ENCODE assay signal across 18 cellular contexts in the genomic region with DNA sequence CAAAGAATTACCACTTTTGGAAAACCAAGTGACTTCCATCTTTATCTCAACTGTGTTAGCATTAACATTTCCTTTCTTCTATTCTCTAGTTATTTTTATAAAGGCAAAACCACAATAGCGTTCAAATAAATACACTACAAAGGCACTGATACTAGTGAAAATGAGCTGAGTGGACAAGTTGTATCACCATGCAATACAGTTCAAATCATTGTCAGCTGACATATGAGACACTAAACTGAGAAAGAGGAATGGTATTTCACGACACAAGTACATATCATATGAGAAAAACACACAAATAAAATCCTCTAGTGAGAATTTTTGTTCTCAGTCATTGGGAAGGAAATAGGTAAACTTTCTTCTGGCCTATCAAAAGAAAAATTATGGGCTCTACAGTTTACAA. TPM values are rescaled to one million over a fixed set of nuclear protein-coding genes. Genes with fewer than 3 reads are reported as not detected.
DNase-seq lines count a peak whose midpoint lies in the region; ATAC-seq, FAIRE-seq and TF ChIP-seq lines count a peak whose summit lies in the region.
"Had no signal": no experiment of that assay in that cellular context is flagged by ENCODE, and none has a peak within 500 bp of the region (broad histone marks: within the 10 kb centered on the region; RNA-seq: fewer than 3 reads in every experiment).

No MANE protein-coding gene starts in this region.

- no peak overlapping the region for H3K4me2 ChIP-seq in astrocyte (ENCODE audit: low read length)

- H3K36me3 ChIP-seq in astrocyte (ENCODE audit: insufficient read depth, low read length) (no peaks in the 10 kb centered on the region), gastrocnemius medialis (no peaks in the 10 kb centered on the region), stomach (no peaks in the 10 kb centered on the region), gastroesophageal sphincter (no peaks in the 10 kb centered on the region)

- peaks cover 99% of the 10 kb centered on the region for H3K79me2 ChIP-seq in astrocyte (ENCODE audit: insufficient read depth, low read length)

- H3K4me3 Mint-ChIP-seq in astrocyte (ENCODE audit: unreplicated experiment): peak overlapping the region; percentile 45
- H3K4me3 Mint-ChIP-seq: activated CD4-positive, alpha-beta T cell treated with anti-CD3 and anti-CD28 coated beads, Interleukin-2, amount 10 ng/mL, durations not matched to agents 7 days and 5 days; activated naive CD4-positive, alpha-beta T cell treated with anti-CD3 and anti-CD28 coated beads, Interleukin-2, amount 50 U/mL, for 24 hours; effector memory CD8-positive, alpha-beta T cell; memory B cell had no signal

- H3K27me3 Mint-ChIP-seq in astrocyte (ENCODE audit: low read depth, unreplicated experiment): no peaks in the 10 kb centered on the region

- TF ChIP-seq POLR2A in gastrocnemius medialis (IDR thresholded peaks at IDR 0.05) (no peak), stomach (IDR thresholded peaks at IDR 0.05) (no peak), gastroesophageal sphincter (IDR thresholded peaks at IDR 0.05) (no peak)

- TF ChIP-seq EP300 in stomach (IDR thresholded peaks at IDR 0.05): no peak
- TF ChIP-seq EP300 in gastroesophageal sphincter (IDR thresholded peaks at IDR 0.05): no peak

- 38 to 76% (median 45%) methylated on average over 2 of the region's 2 CpGs for WGBS in stomach, 5 donors
- 64 to 79% methylated on average over 2 of the region's 2 CpGs for WGBS in gastroesophageal sphincter (ENCODE audit: low coverage in 1 of 2), 2 donors

- H3K4me1 Mint-ChIP-seq in astrocyte (ENCODE audit: low read depth, unreplicated experiment): peaks cover 75% of the 10 kb centered on the region
- H3K4me1 Mint-ChIP-seq: activated CD4-positive, alpha-beta T cell treated with anti-CD3 and anti-CD28 coated beads, Interleukin-2, amount 10 ng/mL, durations not matched to agents 7 days and 5 days; activated naive CD4-positive, alpha-beta T cell treated with anti-CD3 and anti-CD28 coated beads, Interleukin-2, amount 50 U/mL, for 24 hours; memory B cell had no signal

- H4K20me1 ChIP-seq in astrocyte (ENCODE audit: insufficient read depth, low read length): peaks cover 94% of the 10 kb centered on the region

- H3K36me3 Mint-ChIP-seq in astrocyte (ENCODE audit: low read depth, unreplicated experiment): peaks cover 13% of the 10 kb centered on the region
- H3K36me3 Mint-ChIP-seq: activated naive CD4-positive, alpha-beta T cell treated with anti-CD3 and anti-CD28 coated beads, Interleukin-2, amount 50 U/mL, for 24 hours had no signal

- intact Hi-C loops in gastrocnemius medialis (cut with DNase I; ENCODE audit: low total_unique reads) (no loop called here), stomach (cut with DNase I; ENCODE audit: low total_unique reads) (no loop called here)

- H3K9me3 ChIP-seq in astrocyte (ENCODE audit: insufficient read depth, low read depth, low read length) (no peaks in the 10 kb centered on the region), gastrocnemius medialis (no peaks in the 10 kb centered on the region), stomach (no peaks in the 10 kb centered on the region), gastroesophageal sphincter (no peaks in the 10 kb centered on the region)
- H3K9me3 ChIP-seq: HAP-1 had no signal

- no peaks in the 10 kb centered on the region for H3K27me3 ChIP-seq in astrocyte (ENCODE audit: insufficient read depth, low read length)
- H3K27me3 ChIP-seq in gastrocnemius medialis: no peaks in the 10 kb centered on the region
- no peaks in the 10 kb centered on the region for H3K27me3 ChIP-seq in stomach
- H3K27me3 ChIP-seq in gastroesophageal sphincter: no peaks in the 10 kb centered on the region

- H3K27ac ChIP-seq in astrocyte (ENCODE audit: low read depth, low read length): peak overlapping the region; percentile 27
- H3K27ac ChIP-seq in gastrocnemius medialis: peak overlapping the region; percentile 1 to 17 (median 10)
- H3K27ac ChIP-seq in stomach: peak overlapping the region in 2 of 5 donors; percentile 41 to 60
- no peak overlapping the region for H3K27ac ChIP-seq in gastroesophageal sphincter

- FAIRE-seq in astrocyte (lab: Jason Lieb, UNC): peak; percentile 52

- H3K27ac Mint-ChIP-seq in astrocyte (ENCODE audit: unreplicated experiment): peak overlapping the region; percentile 83
- H3K27ac Mint-ChIP-seq: activated CD4-positive, alpha-beta T cell treated with anti-CD3 and anti-CD28 coated beads, Interleukin-2, amount 10 ng/mL, durations not matched to agents 7 days and 5 days; activated naive CD4-positive, alpha-beta T cell treated with anti-CD3 and anti-CD28 coated beads, Interleukin-2, amount 50 U/mL, for 24 hours; effector memory CD8-positive, alpha-beta T cell; memory B cell had no signal

- no peak overlapping the region for H2AFZ ChIP-seq in astrocyte (ENCODE audit: low read depth, low read length)

- peaks cover 14% of the 10 kb centered on the region for H3K4me1 ChIP-seq in astrocyte (ENCODE audit: insufficient read depth, low read length)
- H3K4me1 ChIP-seq in gastrocnemius medialis: peaks cover 38 to 43% of the 10 kb centered on the region in 2 donors
- peaks cover 21 to 75% (median 55%) of the 10 kb centered on the region in 4 donors for H3K4me1 ChIP-seq in stomach
- H3K4me1 ChIP-seq in gastroesophageal sphincter: peaks cover 8 to 68% (median 13%) of the 10 kb centered on the region in 3 donors

- H3K9me3 Mint-ChIP-seq in astrocyte (ENCODE audit: unreplicated experiment): no peaks in the 10 kb centered on the region
- H3K9me3 Mint-ChIP-seq: activated CD4-positive, alpha-beta T cell treated with anti-CD3 and anti-CD28 coated beads, Interleukin-2, amount 10 ng/mL, durations not matched to agents 7 days and 5 days; activated naive CD4-positive, alpha-beta T cell treated with anti-CD3 and anti-CD28 coated beads, Interleukin-2, amount 50 U/mL, for 24 hours; effector memory CD8-positive, alpha-beta T cell; memory B cell had no signal

- no peak overlapping the region for H3K9ac ChIP-seq in astrocyte (ENCODE audit: low read length)

- H3K4me3 ChIP-seq in astrocyte (ENCODE audit: insufficient read depth, low read depth, low read length): no peak overlapping the region
- H3K4me3 ChIP-seq in foreskin fibroblast (ENCODE audit: low read depth in 1 of 2, low read length in 2 of 2): no peak overlapping the region
- no peak overlapping the region for H3K4me3 ChIP-seq in gastrocnemius medialis
- no peak overlapping the region for H3K4me3 ChIP-seq in stomach
- H3K4me3 ChIP-seq in gastroesophageal sphincter: no peak overlapping the region
- H3K4me3 ChIP-seq: HAP-1 had no signal

- DNase-seq in HCEC 1CT (peak; percentile 28), astrocyte (ENCODE audit: low read depth) (peak; percentile 58), foreskin fibroblast (peak; percentile 31 to 60), gastrocnemius medialis (no peak), stomach (no peak), T-helper 1 cell (no peak)
- DNase-seq: activated CD4-positive, alpha-beta T cell treated with anti-CD3 and anti-CD28 coated beads, Interleukin-2, amount 10 ng/mL, durations not matched to agents 7 days and 5 days; C1 segment of cervical spinal cord; DMS153; effector memory CD8-positive, alpha-beta T cell; glutamatergic neuron; NCI-H2107; NCI-H524 treated with DMSO at 0.1 percent for 48 hours; stimulated activated CD4-positive, alpha-beta T cell treated with anti-CD3 and anti-CD28 coated beads, Interleukin-4, amount 100 ng/mL, for 4 hours had no signal

- in situ Hi-C loops in gastrocnemius medialis (cut with MboI; ENCODE audit: low sequenced_read_pairs in 4 of 4): no loop called here

- TF ChIP-seq CTCF in astrocyte (IDR thresholded peaks at IDR 0.05; ENCODE audit: insufficient read depth, low read depth, low read length) (no peak), foreskin fibroblast (IDR thresholded peaks at IDR 0.05; ENCODE audit: low read depth, low read length) (no peak), gastrocnemius medialis (IDR thresholded peaks at IDR 0.05 in 4 of 5, conservative IDR thresholded peaks at IDR 0.05 in 1 of 5) (no peak), stomach (IDR thresholded peaks at IDR 0.05) (no peak), gastroesophageal sphincter (IDR thresholded peaks at IDR 0.05) (no peak)

- peak; percentile 62 to 78 for ATAC-seq in gastrocnemius medialis
- ATAC-seq in gastroesophageal sphincter: no peak
- ATAC-seq: effector memory CD8-positive, alpha-beta T cell had no signal

RNA-seq across cellular contexts. Expression of gene ENAH, which starts 26.2 kb away (rescaled TPM):
- 749 and 829 TPM in 2 replicates for total RNA-seq in astrocyte
- total RNA-seq in gastrocnemius medialis: 100 to 1,000 TPM in 1 of 4 donors, 10 to 100 TPM in 3; 56.1 to 112 (median 62.2) TPM
- 100 to 1,000 TPM in 4 of 5 donors, 10 to 100 TPM in 1; 70.1 to 186 (median 154) TPM for total RNA-seq in stomach
- polyA plus RNA-seq in stomach: 10 to 100 TPM in 2 of 3 donors, 1 to 10 TPM in 1; 8.5 to 40.9 (median 38.5) TPM
- total RNA-seq in gastroesophageal sphincter: 100 to 1,000 TPM; 158 to 295 (median 225) TPM
- total RNA-seq: activated CD4-positive, alpha-beta T cell treated with anti-CD3 and anti-CD28 coated beads, Interleukin-2, amount 10 ng/mL, durations not matched to agents 7 days and 5 days had no signal

Comparison
In these comparisons a context has a peak if more than half of its experiments do, and no peak if none do; other contexts are left out.
1. DNase-seq: peak in HCEC 1CT (single experiment), astrocyte (single experiment) and foreskin fibroblast (2 of 2); none in gastrocnemius medialis (0 of 2), stomach (single experiment) and T-helper 1 cell (0 of 5).
2. H3K27ac ChIP-seq: peak in astrocyte (single experiment) and gastrocnemius medialis (4 of 4); none in gastroesophageal sphincter (0 of 4).